19 cellular contexts compared by ENCODE assay signal in genomic region chrX:129997081-129997480, GRCh38. TPM values are rescaled to one million over a fixed set of nuclear protein-coding genes. Genes with fewer than 3 reads are reported as not detected.
DNase-seq lines count a peak whose midpoint lies in the region; ATAC-seq and TF ChIP-seq lines count a peak whose summit lies in the region.
"Had no signal": no experiment of that assay in that cellular context is flagged by ENCODE, and none has a peak within 500 bp of the region (broad histone marks: within the 10 kb centered on the region; RNA-seq: fewer than 3 reads in every experiment).

No MANE protein-coding gene starts in this region.

- peaks cover 10% of the 10 kb centered on the region for H3K27me3 Mint-ChIP-seq in activated T-cell treated with anti-CD3 and anti-CD28 coated beads, Interleukin-2, amount 50 U/mL, for 72 hours (ENCODE audit: low read depth)

- ATAC-seq in activated T-cell treated with anti-CD3 and anti-CD28 coated beads, Interleukin-2, amount 50 U/mL, for 72 hours (replicated peaks in 1 of 2) = no peak
- no peak for ATAC-seq in HG02642 (IDR thresholded peaks at IDR 0.05; ENCODE audit: poor library complexity, unreplicated experiment)
- ATAC-seq: Panc1 had no signal

- H3K27me3 ChIP-seq in HL-60 (ENCODE audit: insufficient read depth, poor library complexity, severe bottlenecking) (no peaks in the 10 kb centered on the region), neutrophil (no peaks in the 10 kb centered on the region)

- TF ChIP-seq CTCF in HL-60 (IDR thresholded peaks at IDR 0.05; ENCODE audit: insufficient read depth, low read length) (no peak), neutrophil (IDR thresholded peaks at IDR 0.05) (no peak)

- peaks cover 41 to 62% of the 10 kb centered on the region in 2 experiments for H3K4me1 ChIP-seq in neutrophil (ENCODE audit: control insufficient read depth in 1 of 2, insufficient read depth in 1 of 2, low read depth in 1 of 2, low read length in 1 of 2)

- H3K27ac Mint-ChIP-seq in activated T-cell treated with anti-CD3 and anti-CD28 coated beads, Interleukin-2, amount 50 U/mL, for 72 hours = no peak overlapping the region

- H3K36me3 ChIP-seq in neutrophil = no peaks in the 10 kb centered on the region

- peak in 1 of 2 experiments; percentile 54 for DNase-seq in HL-60 (ENCODE audit: low read depth in 1 of 2, low spot score in 1 of 2)
- DNase-seq in NOMO-1 treated with DMSO at 0.1 percent for 48 hours (lab: John Stamatoyannopoulos, UW; ENCODE audit: unreplicated experiment) = peak; percentile 75
- peak; percentile 38 for DNase-seq in SKM-1 treated with dmso at 0.1 percent for 144 hours (lab: John Stamatoyannopoulos, UW; ENCODE audit: unreplicated experiment)
- DNase-seq in iPS-NIHi11 (ENCODE audit: low spot score) = no peak
- DNase-seq in medulla oblongata (ENCODE audit: extremely low spot score) = no peak
- DNase-seq in activated T-cell treated with anti-CD3 and anti-CD28 coated beads, Interleukin-2, amount 50 U/mL, for 72 hours = no peak
- DNase-seq: DMS79 treated with DMSO at 0.1 percent for 48 hours, NCI-H1105 treated with DMSO at 0.1 percent for 48 hours, NCI-H1694, NCI-H2081 treated with DMSO at 0.1 percent for 48 hours, NCI-H446 treated with DMSO at 0.1 percent for 48 hours, NCI-H69, T-helper 1 cell had no signal

- H3K9me3 ChIP-seq in neutrophil = no peaks in the 10 kb centered on the region

- no peak overlapping the region for H3K4me3 Mint-ChIP-seq in activated T-cell treated with anti-CD3 and anti-CD28 coated beads, Interleukin-2, amount 50 U/mL, for 72 hours

- no peaks in the 10 kb centered on the region for H3K36me3 Mint-ChIP-seq in activated T-cell treated with anti-CD3 and anti-CD28 coated beads, Interleukin-2, amount 50 U/mL, for 72 hours (ENCODE audit: insufficient read depth in 2 of 2)

- no peaks in the 10 kb centered on the region for H3K4me1 Mint-ChIP-seq in activated T-cell treated with anti-CD3 and anti-CD28 coated beads, Interleukin-2, amount 50 U/mL, for 72 hours (ENCODE audit: low read depth)

- H3K4me3 ChIP-seq in HL-60 (replicated peaks; ENCODE audit: insufficient read depth, low read length) = no peak overlapping the region
- peak overlapping the region; percentile 41 to 50 for H3K4me3 ChIP-seq in neutrophil (ENCODE audit: low read depth in 1 of 2, low read length in 1 of 2)
- H3K4me3 ChIP-seq: SK-N-MC had no signal

- no peaks in the 10 kb centered on the region for H3K9me3 Mint-ChIP-seq in activated T-cell treated with anti-CD3 and anti-CD28 coated beads, Interleukin-2, amount 50 U/mL, for 72 hours

- H3K27ac ChIP-seq in HL-60 (replicated peaks) (peak overlapping the region; percentile 85), neutrophil (peak overlapping the region; percentile 93)
- H3K27ac ChIP-seq: C4-2B, KMS-11, SK-N-MC had no signal

RNA-seq across cellular contexts. Expression of gene BCORL1, which starts 14.6 kb away (rescaled TPM):
- total RNA-seq in activated T-cell treated with anti-CD3 and anti-CD28 coated beads, Interleukin-2, amount 50 U/mL, for 72 hours = 1 to 10 TPM; 8.6 to 9.9 TPM

Comparison
In these comparisons a context has a peak if more than half of its experiments do, and no peak if none do; other contexts are left out.
1. DNase-seq: peak in NOMO-1 treated with DMSO at 0.1 percent for 48 hours (single experiment) and SKM-1 treated with dmso at 0.1 percent for 144 hours (single experiment); none in iPS-NIHi11 (single experiment), medulla oblongata (single experiment) and activated T-cell treated with anti-CD3 and anti-CD28 coated beads, Interleukin-2, amount 50 U/mL, for 72 hours (0 of 2).